1 cellular context compared by ENCODE assay signal in genomic region chr12:7395950-7396349, GRCh38.
TF ChIP-seq lines count a peak whose summit lies in the region.

No MANE protein-coding gene starts in this region.

TF ChIP-seq in IMR-90, 13 proteins besides CTCF, POLR2A, EP300 and RAD21:
- TF ChIP-seq BHLHE40 (IDR thresholded peaks at IDR 0.05; ENCODE audit: low read depth, low read length) (no peak), NFE2L2 (IDR thresholded peaks at IDR 0.05; ENCODE audit: low read depth, low read length) (no peak), CEBPB (IDR thresholded peaks at IDR 0.05; ENCODE audit: low read depth, low read length) (no peak), SMC3 (IDR thresholded peaks at IDR 0.05; ENCODE audit: low read depth, low read length) (no peak), RCOR1 (IDR thresholded peaks at IDR 0.05; ENCODE audit: insufficient replicate concordance, low read length) (no peak), ELK1 (IDR thresholded peaks at IDR 0.05; ENCODE audit: borderline replicate concordance, low read depth, low read length) (no peak), MAFK (IDR thresholded peaks at IDR 0.05; ENCODE audit: low read depth, low read length) (no peak), RFX5 (IDR thresholded peaks at IDR 0.05; ENCODE audit: low read depth, low read length) (no peak), MXI1 (IDR thresholded peaks at IDR 0.05; ENCODE audit: borderline replicate concordance, low read depth, low read length) (no peak)
- TF ChIP-seq, protein P1, sequence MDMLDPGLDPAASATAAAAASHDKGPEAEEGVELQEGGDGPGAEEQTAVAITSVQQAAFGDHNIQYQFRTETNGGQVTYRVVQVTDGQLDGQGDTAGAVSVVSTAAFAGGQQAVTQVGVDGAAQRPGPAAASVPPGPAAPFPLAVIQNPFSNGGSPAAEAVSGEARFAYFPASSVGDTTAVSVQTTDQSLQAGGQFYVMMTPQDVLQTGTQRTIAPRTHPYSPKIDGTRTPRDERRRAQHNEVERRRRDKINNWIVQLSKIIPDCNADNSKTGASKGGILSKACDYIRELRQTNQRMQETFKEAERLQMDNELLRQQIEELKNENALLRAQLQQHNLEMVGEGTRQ (IDR thresholded peaks at IDR 0.05; ENCODE audit: low read depth, low read length): no peak
